10 cellular contexts compared by ENCODE assay signal in genomic region chr1:25658791-25659431, GRCh38. TPM values are rescaled to one million over a fixed set of nuclear protein-coding genes. Genes with fewer than 3 reads are reported as not detected.
DNase-seq lines count a peak whose midpoint lies in the region; ATAC-seq and TF ChIP-seq lines count a peak whose summit lies in the region.
"Had no signal": no experiment of that assay in that cellular context is flagged by ENCODE, and none has a peak within 500 bp of the region (broad histone marks: within the 10 kb centered on the region; RNA-seq: fewer than 3 reads in every experiment).

No MANE protein-coding gene starts in this region.

- H3K9me3 ChIP-seq in upper lobe of right lung: no peaks in the 10 kb centered on the region

- peaks cover 12% of the 10 kb centered on the region for H3K4me1 ChIP-seq in upper lobe of right lung

- no peak overlapping the region for H3K4me3 Mint-ChIP-seq in activated T-cell treated with anti-CD3 and anti-CD28 coated beads, Interleukin-2, amount 50 U/mL, for 4 hours
- no peak overlapping the region for H3K4me3 Mint-ChIP-seq in naive B cell

- H3K27ac ChIP-seq in upper lobe of right lung: no peak overlapping the region

- no peak overlapping the region for H3K4me3 ChIP-seq in upper lobe of right lung

- ATAC-seq in activated T-cell treated with anti-CD3 and anti-CD28 coated beads, Interleukin-2, amount 50 U/mL, for 4 hours: no peak
- ATAC-seq in esophagus mucosa (peak; percentile 8), naive B cell (ENCODE audit: low read depth in 2 of 2) (peak; percentile 73 to 79), upper lobe of right lung (peak; percentile 64), GM18858 (IDR thresholded peaks at IDR 0.05; ENCODE audit: unreplicated experiment) (no peak)

- H3K36me3 ChIP-seq in upper lobe of right lung: no peaks in the 10 kb centered on the region

- DNase-seq in activated T-cell treated with anti-CD3 and anti-CD28 coated beads, Interleukin-2, amount 50 U/mL, for 48 hours: peak; percentile 11 to 14
- DNase-seq in activated T-cell treated with anti-CD3 and anti-CD28 coated beads, Interleukin-2, amount 50 U/mL, for 4 hours: no peak
- no peak for DNase-seq in naive B cell
- DNase-seq in upper lobe of right lung: peak; percentile 60
- no peak for DNase-seq in DMS79 (lab: John Stamatoyannopoulos, UW)
- no peak for DNase-seq in stimulated activated CD4-positive, alpha-beta T cell treated with anti-CD3 and anti-CD28 coated beads, Interleukin-4, amount 100 ng/mL, for 24 hours
- DNase-seq: NCI-H748 treated with DMSO at 0.1 percent for 48 hours; stimulated activated CD4-positive, alpha-beta T cell treated with anti-CD3 and anti-CD28 coated beads, Interleukin-15, amount 100 ng/mL, for 24 hours had no signal

- H3K9me3 Mint-ChIP-seq in activated T-cell treated with anti-CD3 and anti-CD28 coated beads, Interleukin-2, amount 50 U/mL, for 4 hours: no peaks in the 10 kb centered on the region
- H3K9me3 Mint-ChIP-seq in naive B cell: no peaks in the 10 kb centered on the region

- intact Hi-C loops in upper lobe of right lung (cut with DNase I): no loop called here

- no peaks in the 10 kb centered on the region for H3K27me3 Mint-ChIP-seq in activated T-cell treated with anti-CD3 and anti-CD28 coated beads, Interleukin-2, amount 50 U/mL, for 4 hours (ENCODE audit: low read depth)
- peaks cover 0 to 8% (median 6%) of the 10 kb centered on the region in 3 donors for H3K27me3 Mint-ChIP-seq in naive B cell

- H3K27me3 ChIP-seq in upper lobe of right lung: no peaks in the 10 kb centered on the region

- H3K4me1 Mint-ChIP-seq in activated T-cell treated with anti-CD3 and anti-CD28 coated beads, Interleukin-2, amount 50 U/mL, for 4 hours (ENCODE audit: low read depth): peaks cover 25% of the 10 kb centered on the region
- peaks cover 6 to 16% (median 11%) of the 10 kb centered on the region in 3 donors for H3K4me1 Mint-ChIP-seq in naive B cell

- H3K27ac Mint-ChIP-seq in naive B cell: peak overlapping the region in 1 of 6 donors; percentile 82

- no peak for TF ChIP-seq CTCF in upper lobe of right lung (IDR thresholded peaks at IDR 0.05)

- H3K36me3 Mint-ChIP-seq in activated T-cell treated with anti-CD3 and anti-CD28 coated beads, Interleukin-2, amount 50 U/mL, for 4 hours (ENCODE audit: insufficient read depth): peaks cover 8% of the 10 kb centered on the region
- no peaks in the 10 kb centered on the region for H3K36me3 Mint-ChIP-seq in naive B cell

RNA-seq across cellular contexts. Expression of gene MAN1C1, which starts 42.3 kb away (rescaled TPM):
- total RNA-seq in activated T-cell treated with anti-CD3 and anti-CD28 coated beads, Interleukin-2, amount 50 U/mL, for 4 hours: 1 to 10 TPM; 2.7 to 5.7 (median 3.1) TPM
- total RNA-seq in esophagus mucosa: 2.6 TPM
- polyA plus RNA-seq in naive B cell (ENCODE audit: low read depth in 6 of 6): under 1 TPM in 3 of 6 donors, not detected in 3; 0.16 to 0.52 (median 0.44) TPM
- 19.7 TPM for total RNA-seq in upper lobe of right lung

Comparison
In these comparisons a context has a peak if more than half of its experiments do, and no peak if none do; other contexts are left out.
1. DNase-seq: peak in activated T-cell treated with anti-CD3 and anti-CD28 coated beads, Interleukin-2, amount 50 U/mL, for 48 hours (2 of 2) and upper lobe of right lung (single experiment); none in activated T-cell treated with anti-CD3 and anti-CD28 coated beads, Interleukin-2, amount 50 U/mL, for 4 hours (single experiment), naive B cell (single experiment), DMS79 (single experiment) and stimulated activated CD4-positive, alpha-beta T cell treated with anti-CD3 and anti-CD28 coated beads, Interleukin-4, amount 100 ng/mL, for 24 hours (single experiment).
2. ATAC-seq: peak in esophagus mucosa (single experiment), naive B cell (2 of 2) and upper lobe of right lung (single experiment); none in activated T-cell treated with anti-CD3 and anti-CD28 coated beads, Interleukin-2, amount 50 U/mL, for 4 hours (0 of 2) and GM18858 (single experiment).